9 cellular contexts compared by ENCODE assay signal in the genomic region with DNA sequence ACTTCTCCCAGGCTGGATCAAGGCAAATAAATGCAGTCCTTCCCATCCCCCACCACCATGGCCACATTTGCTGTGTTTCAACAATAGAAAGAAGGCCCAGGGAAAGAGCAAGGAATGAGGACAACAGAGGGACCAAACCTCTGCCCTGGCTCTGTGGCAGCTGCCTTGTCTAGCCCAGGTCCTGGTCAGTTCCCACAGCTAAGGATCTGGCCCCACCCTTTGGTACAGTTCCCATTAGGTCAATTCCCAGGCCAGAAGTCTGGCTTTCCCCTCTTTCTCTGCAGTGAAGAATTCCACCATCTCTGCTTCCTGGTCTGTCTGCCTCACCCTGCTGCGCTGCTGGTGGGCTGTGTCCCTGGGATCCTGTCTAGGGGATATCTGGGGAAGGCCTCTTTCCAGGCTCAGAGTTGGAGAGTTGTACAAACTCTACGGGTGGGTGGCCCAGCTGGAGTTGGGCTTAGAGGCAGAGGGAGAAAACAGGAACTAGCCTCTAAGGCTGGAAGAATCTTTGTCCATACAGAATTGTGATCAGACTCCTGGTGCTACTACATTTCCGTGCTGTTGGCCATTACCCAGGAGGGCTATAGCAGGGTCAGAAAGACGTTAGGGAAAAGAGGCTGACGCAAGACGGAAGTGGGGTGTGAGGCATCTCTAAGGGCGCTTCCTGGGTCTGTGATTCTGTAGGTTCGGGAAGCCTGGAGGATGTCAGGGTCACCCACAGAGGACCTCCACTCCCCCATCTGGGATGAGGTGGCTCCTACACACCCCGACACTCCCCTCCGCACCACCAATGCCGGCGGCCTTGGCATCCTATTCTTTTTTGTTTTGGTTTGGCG. TPM values are rescaled to one million over a fixed set of nuclear protein-coding genes. Genes with fewer than 3 reads are reported as not detected.
A peak's percentile ranks its signal among the peaks of the same experiment; 100 is the strongest.
DNase-seq lines count a peak whose midpoint lies in the region; ATAC-seq and TF ChIP-seq lines count a peak whose summit lies in the region.
"Had no signal": no experiment of that assay in that cellular context is flagged by ENCODE, and none has a peak within 500 bp of the region (broad histone marks: within the 10 kb centered on the region; RNA-seq: fewer than 3 reads in every experiment).

No MANE protein-coding gene starts in this region.

- H3K36me3 Mint-ChIP-seq in CD8-positive, alpha-beta T cell, result peaks cover 30% of the 10 kb centered on the region
- peaks cover 9% of the 10 kb centered on the region for H3K36me3 Mint-ChIP-seq in chondrocyte (ENCODE audit: low read depth)

- H3K4me1 Mint-ChIP-seq in CD8-positive, alpha-beta T cell (ENCODE audit: low read depth), result peaks cover 61% of the 10 kb centered on the region
- peaks cover 63% of the 10 kb centered on the region for H3K4me1 Mint-ChIP-seq in chondrocyte (ENCODE audit: low read depth)

- no peaks in the 10 kb centered on the region for H3K9me3 ChIP-seq in CD8-positive, alpha-beta T cell (ENCODE audit: low read length)
- H3K9me3 ChIP-seq in MG63, result no peaks in the 10 kb centered on the region
- H3K9me3 ChIP-seq in lung (ENCODE audit: control insufficient read depth in 2 of 2, insufficient read depth in 1 of 2, low read length in 1 of 2), result no peaks in the 10 kb centered on the region
- H3K9me3 ChIP-seq in thyroid gland, result no peaks in the 10 kb centered on the region

- H3K27ac Mint-ChIP-seq in CD8-positive, alpha-beta T cell, result peak overlapping the region; percentile 98
- peak overlapping the region; percentile 93 for H3K27ac Mint-ChIP-seq in chondrocyte (ENCODE audit: unreplicated experiment)

- intact Hi-C loops in CD8-positive, alpha-beta T cell (cut with DNase I, micrococcal nuclease), result loop anchor here in 1 of 2 experiments (10.0 kb wide), 1 partner anchor 856 kb away; the partner anchor contains the start of genes COPA and NCSTN
- intact Hi-C loops in thyroid gland (cut with DNase I), result no loop called here

- TF ChIP-seq POLR2A in thyroid gland (IDR thresholded peaks at IDR 0.05), result no peak

- H3K27ac ChIP-seq in CD8-positive, alpha-beta T cell (ENCODE audit: low read depth, low read length), result peak overlapping the region; percentile 87
- peak overlapping the region; percentile 94 to 99 for H3K27ac ChIP-seq in lung (ENCODE audit: low read depth in 1 of 2, low read length in 1 of 2)
- peak overlapping the region; percentile 94 to 96 (median 94) for H3K27ac ChIP-seq in thyroid gland

- POLR2A ChIA-PET in CD8-positive, alpha-beta T cell (lab: Charles Lee), result interaction anchor here (0.8 to 6.4 kb wide), 19 partner anchors 9 to 180 kb away, joined by 3 to 50 read pairs (median 8); partner anchors contain the start of genes APOA2, B4GALT3, DEDD and FCER1G

- DNase-seq in CD8-positive, alpha-beta T cell, result no peak
- DNase-seq in MG63 (peak; percentile 80), chondrocyte (ENCODE audit: low spot score) (no peak), lung (ENCODE audit: low spot score) (peak; percentile 52), thyroid gland (peak in 1 of 2 donors; percentile 32), DMS79 treated with DMSO at 0.1 percent for 48 hours (lab: John Stamatoyannopoulos, UW) (no peak)

- peak overlapping the region; percentile 93 for H3K4me3 ChIP-seq in CD8-positive, alpha-beta T cell (ENCODE audit: low read depth, low read length)
- H3K4me3 ChIP-seq in MG63, result peak overlapping the region; percentile 92
- H3K4me3 ChIP-seq in lung, result no peak overlapping the region
- H3K4me3 ChIP-seq in thyroid gland (replicated peaks in 1 of 3), result peak overlapping the region in 1 of 3 donors; percentile 69

- H3K36me3 ChIP-seq in CD8-positive, alpha-beta T cell (ENCODE audit: insufficient read depth, low read length), result peaks cover 5% of the 10 kb centered on the region
- H3K36me3 ChIP-seq in MG63 (peaks cover 36% of the 10 kb centered on the region), lung (ENCODE audit: control insufficient read depth in 2 of 2, insufficient read depth in 2 of 2, low read length in 2 of 2) (peaks cover 0 to 4% of the 10 kb centered on the region in 2 donors), thyroid gland (peaks cover under 1 to 13% of the 10 kb centered on the region in 2 donors)

- peaks cover 55% of the 10 kb centered on the region for H3K4me1 ChIP-seq in CD8-positive, alpha-beta T cell (ENCODE audit: insufficient read depth, low read length)
- peaks cover 6 to 38% of the 10 kb centered on the region in 2 donors for H3K4me1 ChIP-seq in lung (ENCODE audit: control insufficient read depth in 2 of 2, insufficient read depth in 2 of 2, low read length in 2 of 2)
- peaks cover 20 to 49% of the 10 kb centered on the region in 2 donors for H3K4me1 ChIP-seq in thyroid gland

- no peak for TF ChIP-seq CTCF in CD8-positive, alpha-beta T cell (IDR thresholded peaks at IDR 0.05)
- TF ChIP-seq CTCF in chondrocyte (IDR thresholded peaks at IDR 0.05), result no peak
- no peak for TF ChIP-seq CTCF in lung (IDR thresholded peaks at IDR 0.05; ENCODE audit: control extremely low read depth, extremely low read depth)
- TF ChIP-seq CTCF in thyroid gland (IDR thresholded peaks at IDR 0.05), result no peak

- no peaks in the 10 kb centered on the region for H3K9me3 Mint-ChIP-seq in CD8-positive, alpha-beta T cell
- H3K9me3 Mint-ChIP-seq in chondrocyte (ENCODE audit: low read depth), result no peaks in the 10 kb centered on the region

- peak overlapping the region; percentile 95 for H3K4me3 Mint-ChIP-seq in CD8-positive, alpha-beta T cell
- peak overlapping the region; percentile 72 for H3K4me3 Mint-ChIP-seq in chondrocyte (ENCODE audit: unreplicated experiment)

- CTCF ChIA-PET in CD8-positive, alpha-beta T cell (lab: Charles Lee), result interaction anchor here (0.5 to 13.8 kb wide), 14 partner anchors 9 to 181 kb away, joined by 3 to 124 read pairs (median 4); partner anchors contain the start of genes APOA2, B4GALT3, CFAP126 and FCER1G

- H3K27me3 Mint-ChIP-seq in CD8-positive, alpha-beta T cell (ENCODE audit: low read depth), result no peaks in the 10 kb centered on the region
- H3K27me3 Mint-ChIP-seq in chondrocyte (ENCODE audit: low read depth), result no peaks in the 10 kb centered on the region

- ATAC-seq in CD8-positive, alpha-beta T cell, result no peak
- ATAC-seq in lung (ENCODE audit: insufficient read depth, low FRiP score), result peak; percentile 27
- no peak for ATAC-seq in GM18519 (IDR thresholded peaks at IDR 0.05; ENCODE audit: low FRiP score, unreplicated experiment)
- no peak for ATAC-seq in GM21529 (IDR thresholded peaks at IDR 0.05; ENCODE audit: unreplicated experiment)

- H3K27me3 ChIP-seq in CD8-positive, alpha-beta T cell (ENCODE audit: insufficient read depth, low read length), result no peaks in the 10 kb centered on the region
- no peaks in the 10 kb centered on the region for H3K27me3 ChIP-seq in MG63
- H3K27me3 ChIP-seq in lung (ENCODE audit: control insufficient read depth, insufficient read depth), result no peaks in the 10 kb centered on the region
- no peaks in the 10 kb centered on the region for H3K27me3 ChIP-seq in thyroid gland

- 50% methylated on average over 13 of the region's 13 CpGs for WGBS in lung, 2 donors
- 65 to 80% methylated on average over 13 of the region's 13 CpGs for WGBS in thyroid gland, 2 donors

RNA-seq across cellular contexts. Expression of gene NDUFS2, which starts 1.0 kb away (rescaled TPM):
- total RNA-seq in CD8-positive, alpha-beta T cell, result 10 to 100 TPM; 53.0 to 63.4 TPM
- 129 and 194 TPM in 2 replicates for total RNA-seq in MG63 (2014; rRNA removed; shearing (Covaris generic); ENCODE audit: low replicate concordance)
- total RNA-seq in chondrocyte (50.6 to 59.2 TPM (median 55.2 TPM) in 3 replicates), lung (100 to 1,000 TPM in 1 of 2 donors, 10 to 100 TPM in 1; 81.0 to 104 TPM), thyroid gland (100 to 1,000 TPM in 2 of 4 donors, 10 to 100 TPM in 2; 75.4 to 122 (median 99.9) TPM)
- 10 to 100 TPM; 40.2 to 95.2 TPM for polyA plus RNA-seq in lung

RNA-seq across cellular contexts. Expression of gene ADAMTS4, which starts 2.4 kb away (rescaled TPM):
- under 1 TPM; 0.22 to 0.56 TPM for total RNA-seq in CD8-positive, alpha-beta T cell
- 3.6 and 5.2 TPM in 2 replicates for total RNA-seq in MG63 (2014; rRNA removed; shearing (Covaris generic); ENCODE audit: low replicate concordance)
- total RNA-seq in chondrocyte (1.5 to 2.8 TPM (median 2.2 TPM) in 3 replicates), lung (10 to 100 TPM in 1 of 2 donors, 1 to 10 TPM in 1; 2.3 to 18.8 TPM), thyroid gland (10 to 100 TPM in 1 of 4 donors, 1 to 10 TPM in 3; 4.6 to 24.4 (median 9.4) TPM)
- 10 to 100 TPM in 1 of 2 donors, 1 to 10 TPM in 1; 7.2 to 22.3 TPM for polyA plus RNA-seq in lung

RNA-seq across cellular contexts. Expression of gene FCER1G, which starts 13.9 kb away (rescaled TPM):
- total RNA-seq in CD8-positive, alpha-beta T cell, result 1 to 10 TPM in 1 of 2 experiments, under 1 TPM in 1; 0.67 to 1.4 TPM
- total RNA-seq in MG63 (2014; rRNA removed; shearing (Covaris generic); ENCODE audit: low replicate concordance), result 5.3 TPM in 1 of 2 replicates, not detected in the other
- total RNA-seq in chondrocyte, result not detected in 3 replicates
- total RNA-seq in lung, result 100 to 1,000 TPM in 1 of 2 donors, 10 to 100 TPM in 1; 41.6 to 169 TPM
- polyA plus RNA-seq in lung, result 1,000 to 10,000 TPM in 1 of 2 donors, 100 to 1,000 TPM in 1; 275 to 1,998 TPM
- 10 to 100 TPM; 16.3 to 70.9 (median 22.3) TPM for total RNA-seq in thyroid gland

RNA-seq across cellular contexts. Expression of gene APOA2, which starts 22.2 kb away (rescaled TPM):
- total RNA-seq in CD8-positive, alpha-beta T cell, result not detected
- not detected in 2 replicates for total RNA-seq in MG63 (2014; rRNA removed; shearing (Covaris generic); ENCODE audit: low replicate concordance)
- total RNA-seq in chondrocyte, result not detected in 3 replicates
- total RNA-seq in lung, result 1 to 10 TPM in 1 of 2 donors, not detected in 1; 2.3 TPM
- 1 to 10 TPM in 1 of 2 donors, not detected in 1; 1.4 TPM for polyA plus RNA-seq in lung
- total RNA-seq in thyroid gland, result not detected
- total RNA-seq: T-helper 2 cell treated with Interferon-gamma antibody and Interleukin-4, amounts not matched to agents 100 ng/mL and 5 ng/mL, for 36 hours had no signal

RNA-seq across cellular contexts. Expression of gene B4GALT3, which starts 23.9 kb away (rescaled TPM):
- total RNA-seq in CD8-positive, alpha-beta T cell, result 10 to 100 TPM; 33.8 to 36.4 TPM
- 20.5 and 25.7 TPM in 2 replicates for total RNA-seq in MG63 (2014; rRNA removed; shearing (Covaris generic); ENCODE audit: low replicate concordance)
- total RNA-seq in chondrocyte, result 22.4 to 23.7 TPM (median 23.0 TPM) in 3 replicates
- 10 to 100 TPM; 28.0 to 34.2 TPM for total RNA-seq in lung
- 10 to 100 TPM; 25.7 to 34.6 TPM for polyA plus RNA-seq in lung
- 10 to 100 TPM; 24.1 to 34.0 (median 29.2) TPM for total RNA-seq in thyroid gland

Comparison
In these comparisons a context has a peak if more than half of its experiments do, and no peak if none do; other contexts are left out.
1. DNase-seq: peak in MG63 (single experiment) and lung (single experiment); none in CD8-positive, alpha-beta T cell (0 of 7), chondrocyte (single experiment) and DMS79 treated with DMSO at 0.1 percent for 48 hours (single experiment).
2. Peak in every context shown above with its lines, with median percentiles within 50 percentile points of each other: H3K27ac ChIP-seq.